10 cellular contexts compared by ENCODE assay signal in genomic region chr18:59994357-59994756, GRCh38.
A peak's percentile ranks its signal among the peaks of the same experiment; 100 is the strongest.
DNase-seq lines count a peak whose midpoint lies in the region; ATAC-seq, FAIRE-seq and TF ChIP-seq lines count a peak whose summit lies in the region.
"Had no signal": no experiment of that assay in that cellular context is flagged by ENCODE, and none has a peak within 500 bp of the region (broad histone marks: within the 10 kb centered on the region; RNA-seq: fewer than 3 reads in every experiment).

No MANE protein-coding gene starts in this region.

- H3K4me3 ChIP-seq in Jurkat, Clone E6-1 (ENCODE audit: low read length): no peak overlapping the region

- no peaks in the 10 kb centered on the region for H3K36me3 Mint-ChIP-seq in chondrocyte (ENCODE audit: low read depth)
- H3K36me3 Mint-ChIP-seq in activated CD4-positive, alpha-beta T cell treated with anti-CD3 and anti-CD28 coated beads, Interleukin-2, amount 10 ng/mL, durations not matched to agents 24 days and 14 days (ENCODE audit: low read depth): no peaks in the 10 kb centered on the region
- H3K36me3 Mint-ChIP-seq: activated CD8-positive, alpha-beta memory T cell treated with anti-CD3 and anti-CD28 coated beads, Interleukin-2, amount 10 ng/mL, durations not matched to agents 7 days and 5 days had no signal

- no peak overlapping the region for H3K4me3 Mint-ChIP-seq in chondrocyte (ENCODE audit: unreplicated experiment)
- H3K4me3 Mint-ChIP-seq in activated CD4-positive, alpha-beta T cell treated with anti-CD3 and anti-CD28 coated beads, Interleukin-2, amount 10 ng/mL, durations not matched to agents 24 days and 14 days: no peak overlapping the region
- H3K4me3 Mint-ChIP-seq: activated CD8-positive, alpha-beta memory T cell treated with anti-CD3 and anti-CD28 coated beads, Interleukin-2, amount 10 ng/mL, durations not matched to agents 7 days and 5 days had no signal

- intact Hi-C loops in activated CD4-positive, alpha-beta T cell treated with anti-CD3 and anti-CD28 coated beads, Interleukin-2, amount 10 ng/mL, durations not matched to agents 24 days and 14 days (cut with micrococcal nuclease): no loop called here

- peak; percentile 48 for TF ChIP-seq CTCF in chondrocyte (IDR thresholded peaks at IDR 0.05)

- H3K9me3 Mint-ChIP-seq in chondrocyte (ENCODE audit: low read depth): no peaks in the 10 kb centered on the region
- no peaks in the 10 kb centered on the region for H3K9me3 Mint-ChIP-seq in activated CD4-positive, alpha-beta T cell treated with anti-CD3 and anti-CD28 coated beads, Interleukin-2, amount 10 ng/mL, durations not matched to agents 24 days and 14 days

- peak; percentile 58 for ATAC-seq in GM19043 (IDR thresholded peaks at IDR 0.05; ENCODE audit: low read depth, unreplicated experiment)
- ATAC-seq: activated CD8-positive, alpha-beta memory T cell treated with anti-CD3 and anti-CD28 coated beads, Interleukin-2, amount 10 ng/mL, durations not matched to agents 7 days and 5 days had no signal

- H3K27ac Mint-ChIP-seq in chondrocyte (ENCODE audit: unreplicated experiment): no peak overlapping the region
- H3K27ac Mint-ChIP-seq in activated CD4-positive, alpha-beta T cell treated with anti-CD3 and anti-CD28 coated beads, Interleukin-2, amount 10 ng/mL, durations not matched to agents 24 days and 14 days: no peak overlapping the region
- H3K27ac Mint-ChIP-seq: activated CD8-positive, alpha-beta memory T cell treated with anti-CD3 and anti-CD28 coated beads, Interleukin-2, amount 10 ng/mL, durations not matched to agents 7 days and 5 days had no signal

- no peak for FAIRE-seq in frontal cortex (lab: Jason Lieb, UNC)

- DNase-seq in COR-L47 (lab: John Stamatoyannopoulos, UW) (peak; percentile 29), chondrocyte (ENCODE audit: low spot score) (no peak), amniotic stem cell (lab: John Stamatoyannopoulos, UW) (no peak), frontal cortex (ENCODE audit: low spot score in 2 of 2) (no peak)
- DNase-seq in Jurkat, Clone E6-1 (ENCODE audit: low read depth, low spot score): peak; percentile 11
- DNase-seq in activated CD4-positive, alpha-beta T cell treated with anti-CD3 and anti-CD28 coated beads, Interleukin-2, amount 50 U/mL, for 48 hours: no peak
- DNase-seq in activated CD4-positive, alpha-beta T cell treated with anti-CD3 and anti-CD28 coated beads, Interleukin-2, amount 10 ng/mL, durations not matched to agents 24 days and 14 days: no peak
- DNase-seq: activated CD8-positive, alpha-beta memory T cell treated with anti-CD3 and anti-CD28 coated beads, Interleukin-2, amount 10 ng/mL, durations not matched to agents 7 days and 5 days; NCI-H1092 treated with DMSO at 0.1 percent for 48 hours had no signal

- no peaks in the 10 kb centered on the region for H3K4me1 Mint-ChIP-seq in chondrocyte (ENCODE audit: low read depth)
- no peaks in the 10 kb centered on the region for H3K4me1 Mint-ChIP-seq in activated CD4-positive, alpha-beta T cell treated with anti-CD3 and anti-CD28 coated beads, Interleukin-2, amount 10 ng/mL, durations not matched to agents 24 days and 14 days
- H3K4me1 Mint-ChIP-seq: activated CD8-positive, alpha-beta memory T cell treated with anti-CD3 and anti-CD28 coated beads, Interleukin-2, amount 10 ng/mL, durations not matched to agents 7 days and 5 days had no signal

- H3K27me3 Mint-ChIP-seq in chondrocyte (ENCODE audit: low read depth): peaks cover 61% of the 10 kb centered on the region
- peaks cover 45% of the 10 kb centered on the region for H3K27me3 Mint-ChIP-seq in activated CD4-positive, alpha-beta T cell treated with anti-CD3 and anti-CD28 coated beads, Interleukin-2, amount 10 ng/mL, durations not matched to agents 24 days and 14 days

Comparison
In these comparisons a context has a peak if more than half of its experiments do, and no peak if none do; other contexts are left out.
1. DNase-seq: peak in COR-L47 (single experiment) and Jurkat, Clone E6-1 (single experiment); none in chondrocyte (single experiment), amniotic stem cell (single experiment), activated CD4-positive, alpha-beta T cell treated with anti-CD3 and anti-CD28 coated beads, Interleukin-2, amount 50 U/mL, for 48 hours (0 of 2), activated CD4-positive, alpha-beta T cell treated with anti-CD3 and anti-CD28 coated beads, Interleukin-2, amount 10 ng/mL, durations not matched to agents 24 days and 14 days (single experiment) and frontal cortex (0 of 2).